Comparison of ENCODE assay signal across 12 cellular contexts in genomic region chr5:124511791-124512190, GRCh38.
DNase-seq lines count a peak whose midpoint lies in the region; ATAC-seq, FAIRE-seq and TF ChIP-seq lines count a peak whose summit lies in the region.
"Had no signal": no experiment of that assay in that cellular context is flagged by ENCODE, and none has a peak within 500 bp of the region (broad histone marks: within the 10 kb centered on the region; RNA-seq: fewer than 3 reads in every experiment).

No MANE protein-coding gene starts in this region.

- no peak overlapping the region for H3K4me2 ChIP-seq in IMR-90 (ENCODE audit: low read depth, low read length)

- TF ChIP-seq POLR2A in IMR-90 (IDR thresholded peaks at IDR 0.05; ENCODE audit: low read depth, low read length) (no peak), tibial nerve (IDR thresholded peaks at IDR 0.05) (no peak)

- H2AK9ac ChIP-seq in IMR-90 (replicated peaks; ENCODE audit: low read depth, low read length, poor library complexity), result no peak overlapping the region

- H3K9ac ChIP-seq in IMR-90 (ENCODE audit: low read depth, low read length), result no peak overlapping the region
- no peak overlapping the region for H3K9ac ChIP-seq in kidney (ENCODE audit: low read length in 2 of 2)

- no peak for TF ChIP-seq EP300 in tibial nerve (IDR thresholded peaks at IDR 0.05)

- H3K36me3 ChIP-seq in IMR-90 (ENCODE audit: control insufficient read depth, insufficient read depth, low read length) (no peaks in the 10 kb centered on the region), tibial nerve (no peaks in the 10 kb centered on the region), kidney (ENCODE audit: control insufficient read depth in 1 of 2, insufficient read depth in 2 of 2, low read length in 2 of 2) (no peaks in the 10 kb centered on the region), lower lobe of right lung (no peaks in the 10 kb centered on the region)

- H3K23ac ChIP-seq in IMR-90 (ENCODE audit: low read depth, low read length), result no peak overlapping the region

- intact Hi-C loops in IMR-90 (cut with micrococcal nuclease) (loop anchor here (10.0 kb wide), 1 partner anchor 233 kb away; the partner anchor contains the start of gene ZNF608), kidney (cut with DNase I) (no loop called here), lower lobe of right lung (cut with DNase I) (no loop called here)

- POLR2A ChIA-PET in IMR-90 (lab: Charles Lee; ENCODE audit: unreplicated experiment) (no interaction called here), RWPE1 (lab: Yijun Ruan, JAX; ENCODE audit: low non-redundant PET) (no interaction called here)

- dilution Hi-C loops in IMR-90 (cut with HindIII; ENCODE audit: low sequenced_read_pairs, unreplicated experiment), result no loop called here

- H3K56ac ChIP-seq in IMR-90 (ENCODE audit: extremely low read depth, insufficient read depth, low read length), result no peak overlapping the region

- no peak for TF ChIP-seq RAD21 in IMR-90 (IDR thresholded peaks at IDR 0.05; ENCODE audit: low read length)

- H3K4me3 ChIP-seq in IMR-90 (ENCODE audit: insufficient read depth, low read depth, low read length) (no peak overlapping the region), fibroblast of mammary gland (ENCODE audit: control insufficient read depth, low read depth, low read length) (no peak overlapping the region), tibial nerve (no peak overlapping the region), kidney (ENCODE audit: low read length in 2 of 2) (no peak overlapping the region), lower lobe of right lung (no peak overlapping the region)

- H2BK120ac ChIP-seq in IMR-90 (ENCODE audit: low read depth, low read length), result no peak overlapping the region

- in situ Hi-C loops in IMR-90 (cut with MboI; ENCODE audit: low sequenced_read_pairs), result no loop called here

- H2BK15ac ChIP-seq in IMR-90 (ENCODE audit: low read depth, low read length), result no peak overlapping the region

- H4K5ac ChIP-seq in IMR-90 (ENCODE audit: low read depth, low read length), result no peak overlapping the region

- no TSS peak for BruUV-seq in IMR-90 (replicated peaks; lab: Mats Ljungman, UMichigan)

- no peak overlapping the region for H3K14ac ChIP-seq in IMR-90 (replicated peaks; ENCODE audit: low read depth, low read length)

- H3K4ac ChIP-seq in IMR-90 (ENCODE audit: low read depth, low read length), result no peak overlapping the region

- H2BK20ac ChIP-seq in IMR-90 (ENCODE audit: low read depth, low read length), result no peak overlapping the region

- no peak for FAIRE-seq in kidney (lab: Jason Lieb, UNC)

- H3K27ac ChIP-seq in IMR-90 (ENCODE audit: insufficient read depth, low read length) (no peak overlapping the region), tibial nerve (no peak overlapping the region), RWPE1 (no peak overlapping the region), kidney (ENCODE audit: low read depth in 2 of 2, low read length in 2 of 2) (no peak overlapping the region), lower lobe of right lung (no peak overlapping the region)

- H4K20me1 ChIP-seq in IMR-90 (ENCODE audit: insufficient read depth, low read length), result no peaks in the 10 kb centered on the region

- H2BK5ac ChIP-seq in IMR-90 (ENCODE audit: low read depth, low read length, poor library complexity, severe bottlenecking), result no peak overlapping the region

- H3K27me3 ChIP-seq in IMR-90 (ENCODE audit: control insufficient read depth, insufficient read depth, low read length) (no peaks in the 10 kb centered on the region), tibial nerve (no peaks in the 10 kb centered on the region), lower lobe of right lung (ENCODE audit: low read depth) (no peaks in the 10 kb centered on the region)

- DNase-seq in IMR-90, result peak; percentile 59
- peak; percentile 20 for DNase-seq in astrocyte of the hippocampus (ENCODE audit: low read depth, low spot score)
- DNase-seq in fibroblast of mammary gland (ENCODE audit: low read depth), result peak; percentile 22
- no peak for DNase-seq in tibial nerve (ENCODE audit: low spot score in 2 of 2)
- DNase-seq in RWPE1 (ENCODE audit: low spot score), result no peak
- no peak for DNase-seq in kidney
- no peak for DNase-seq in lower lobe of right lung
- DNase-seq: ACHN; Calu3; CD4-positive, alpha-beta T cell; DMS 273 treated with DMSO at 0.1 percent for 48 hours; H9 had no signal

- peak; percentile 66 for ATAC-seq in IMR-90 (ENCODE audit: low read depth)
- no peak for ATAC-seq in lower lobe of right lung

- H3K9me1 ChIP-seq in IMR-90 (ENCODE audit: insufficient read depth, low read length), result no peaks in the 10 kb centered on the region

- H2AFZ ChIP-seq in IMR-90 (replicated peaks; ENCODE audit: low read length, poor library complexity), result no peak overlapping the region

- H3K4me1 ChIP-seq in IMR-90 (ENCODE audit: control insufficient read depth, insufficient read depth, low read length), result peaks cover 4% of the 10 kb centered on the region
- peaks cover 0 to 16% (median 5%) of the 10 kb centered on the region in 4 donors for H3K4me1 ChIP-seq in tibial nerve
- no peaks in the 10 kb centered on the region for H3K4me1 ChIP-seq in kidney (ENCODE audit: control insufficient read depth in 1 of 2, insufficient read depth in 1 of 2, low read depth in 1 of 2, low read length in 2 of 2)
- peaks cover 6% of the 10 kb centered on the region for H3K4me1 ChIP-seq in lower lobe of right lung

- no peaks in the 10 kb centered on the region for H3K79me1 ChIP-seq in IMR-90 (ENCODE audit: low read depth in 1 of 2, low read length in 2 of 2)

- CTCF ChIA-PET in IMR-90 (lab: Yijun Ruan, JAX) (no interaction called here), RWPE1 (lab: Yijun Ruan, JAX) (no interaction called here)

- H3K9me3 ChIP-seq in IMR-90 (ENCODE audit: control insufficient read depth, insufficient read depth, low read length) (no peaks in the 10 kb centered on the region), tibial nerve (no peaks in the 10 kb centered on the region), kidney (ENCODE audit: control insufficient read depth in 1 of 2, low read length in 2 of 2) (no peaks in the 10 kb centered on the region), lower lobe of right lung (no peaks in the 10 kb centered on the region)

- H4K8ac ChIP-seq in IMR-90 (ENCODE audit: low read depth in 2 of 2, low read length in 2 of 2), result no peak overlapping the region

- no peak overlapping the region for H2AK5ac ChIP-seq in IMR-90 (ENCODE audit: low read depth, low read length)

- no peak overlapping the region for H4K91ac ChIP-seq in IMR-90 (ENCODE audit: insufficient read depth, low read depth, low read length)

- H3K18ac ChIP-seq in IMR-90 (ENCODE audit: low read depth, low read length), result no peak overlapping the region

- TF ChIP-seq CTCF in IMR-90 (conservative IDR thresholded peaks at IDR 0.05; ENCODE audit: low read depth, low read length) (no peak), fibroblast of mammary gland (conservative IDR thresholded peaks at IDR 0.05; ENCODE audit: control insufficient read depth, insufficient read depth, low read depth, low read length) (no peak), tibial nerve (IDR thresholded peaks at IDR 0.05) (no peak), RWPE1 (conservative IDR thresholded peaks at IDR 0.05; ENCODE audit: low read depth) (no peak), kidney (IDR thresholded peaks at IDR 0.05; ENCODE audit: borderline replicate concordance, extremely low read depth, insufficient read depth) (no peak), lower lobe of right lung (IDR thresholded peaks at IDR 0.05) (no peak)

TF ChIP-seq in IMR-90, 13 proteins besides CTCF, POLR2A, EP300 and RAD21:
- TF ChIP-seq CEBPB (IDR thresholded peaks at IDR 0.05; ENCODE audit: low read depth, low read length), result no peak
- no peak for TF ChIP-seq MXI1 (IDR thresholded peaks at IDR 0.05; ENCODE audit: borderline replicate concordance, low read depth, low read length)
- TF ChIP-seq USF2 (IDR thresholded peaks at IDR 0.05; ENCODE audit: low read depth, low read length), result no peak
- no peak for TF ChIP-seq MAZ (IDR thresholded peaks at IDR 0.05; ENCODE audit: borderline replicate concordance, low read depth, low read length)
- no peak for TF ChIP-seq ELK1 (IDR thresholded peaks at IDR 0.05; ENCODE audit: borderline replicate concordance, low read depth, low read length)
- no peak for TF ChIP-seq FOS (IDR thresholded peaks at IDR 0.05; ENCODE audit: low read depth, low read length)
- no peak for TF ChIP-seq SMC3 (IDR thresholded peaks at IDR 0.05; ENCODE audit: low read depth, low read length)
- TF ChIP-seq RCOR1 (IDR thresholded peaks at IDR 0.05; ENCODE audit: insufficient replicate concordance, low read length), result no peak
- no peak for TF ChIP-seq RFX5 (IDR thresholded peaks at IDR 0.05; ENCODE audit: low read depth, low read length)
- no peak for TF ChIP-seq BHLHE40 (IDR thresholded peaks at IDR 0.05; ENCODE audit: low read depth, low read length)
- TF ChIP-seq CHD1 (IDR thresholded peaks at IDR 0.05; ENCODE audit: low read depth, low read length), result no peak
- TF ChIP-seq NFE2L2 (IDR thresholded peaks at IDR 0.05; ENCODE audit: low read depth, low read length), result no peak
- no peak for TF ChIP-seq MAFK (IDR thresholded peaks at IDR 0.05; ENCODE audit: low read depth, low read length)
TF ChIP-seq in IMR-90: peak in this region for 0.

Comparison
In these comparisons a context has a peak if more than half of its experiments do, and no peak if none do; other contexts are left out.
1. DNase-seq: peak in IMR-90 (single experiment), astrocyte of the hippocampus (single experiment) and fibroblast of mammary gland (single experiment); none in tibial nerve (0 of 2), RWPE1 (single experiment), kidney (single experiment) and lower lobe of right lung (single experiment).